16 cellular contexts compared by ENCODE assay signal in genomic region chr22:30362632-30363281, GRCh38. TPM values are rescaled to one million over a fixed set of nuclear protein-coding genes. Genes with fewer than 3 reads are reported as not detected.
DNase-seq lines count a peak whose midpoint lies in the region; ATAC-seq and TF ChIP-seq lines count a peak whose summit lies in the region.
"Had no signal": no experiment of that assay in that cellular context is flagged by ENCODE, and none has a peak within 500 bp of the region (broad histone marks: within the 10 kb centered on the region; RNA-seq: fewer than 3 reads in every experiment).

No MANE protein-coding gene starts in this region.

- H3F3A ChIP-seq in GM23338 (replicated peaks; ENCODE audit: low read depth), result 0 out of 2 replicates have a peak, but pooled peaks cover 9% of the 10 kb centered on the region

- peak overlapping the region; percentile 29; the same call in 1 of the 2 replicates for H2AFZ ChIP-seq in GM23338

- H3K4me1 Mint-ChIP-seq in GM23338 (peaks cover 27% of the 10 kb centered on the region), endothelial cell (ENCODE audit: unreplicated experiment) (peaks cover 15% of the 10 kb centered on the region)

- DNase-seq in GM23338 (ENCODE audit: low spot score), result peak; percentile 81
- DNase-seq in endothelial cell (ENCODE audit: low spot score), result no peak
- no peak for DNase-seq in GM19240 (ENCODE audit: insufficient read length, low spot score)
- DNase-seq in activated gamma-delta T cell treated with Interleukin-2 at 50 U/mL for 16 hours, result no peak
- DNase-seq: activated CD4-positive, alpha-beta T cell treated with anti-CD3 and anti-CD28 coated beads for 48 hours; activated T-cell treated with anti-CD3 and anti-CD28 coated beads, Interleukin-2, amount 50 U/mL, for 4 hours; GOT3; MV-4-11; nephron progenitor cell; retina; substantia nigra had no signal

- peaks cover 0 to 11% (median 7%) of the 10 kb centered on the region in 11 experiments; a peak in 12 of 22 replicates for H3K27me3 ChIP-seq in BLaER1 treated with 17β-estradiol and CSF1 and Interleukin-3, amounts not matched to agents 10 nM and 100 nM
- H3K27me3 ChIP-seq in GM23338 (ENCODE audit: insufficient read depth), result no peaks in the 10 kb centered on the region

- H3K27ac Mint-ChIP-seq in GM23338 (peak overlapping the region; percentile 23), endothelial cell (ENCODE audit: unreplicated experiment) (no peak overlapping the region)

- H3K9me3 Mint-ChIP-seq in GM23338 (no peaks in the 10 kb centered on the region), endothelial cell (ENCODE audit: unreplicated experiment) (no peaks in the 10 kb centered on the region)
- H3K9me3 Mint-ChIP-seq: activated T-cell treated with anti-CD3 and anti-CD28 coated beads, Interleukin-2, amount 50 U/mL, for 4 hours; central memory CD8-positive, alpha-beta T cell; nephron progenitor cell had no signal

- H3K4me1 ChIP-seq in BLaER1 treated with 17β-estradiol and CSF1 and Interleukin-3, amounts not matched to agents 10 nM and 100 nM, result peaks cover 3 to 47% (median 30%) of the 10 kb centered on the region in 10 experiments; a peak in 17 of 20 replicates
- H3K4me1 ChIP-seq in GM23338 (ENCODE audit: insufficient read depth), result peaks cover 23% of the 10 kb centered on the region

- H3K27ac ChIP-seq in BLaER1 treated with 17β-estradiol and CSF1 and Interleukin-3, amounts not matched to agents 10 nM and 100 nM, result no peak overlapping the region
- H3K27ac ChIP-seq in GM23338 (ENCODE audit: low read depth), result peak overlapping the region; percentile 72
- H3K27ac ChIP-seq: C4-2B had no signal

- H3K36me3 ChIP-seq in BLaER1 treated with 17β-estradiol and CSF1 and Interleukin-3, amounts not matched to agents 10 nM and 100 nM, result peaks cover 0 to 5% (median 0%) of the 10 kb centered on the region in 11 experiments; a peak in 1 of 22 replicates
- no peaks in the 10 kb centered on the region for H3K36me3 ChIP-seq in GM23338 (ENCODE audit: insufficient read depth)

- no peaks in the 10 kb centered on the region for H4K20me1 ChIP-seq in BLaER1 treated with 17β-estradiol and CSF1 and Interleukin-3, amounts not matched to agents 10 nM and 100 nM
- H4K20me1 ChIP-seq in GM23338 (replicated peaks; ENCODE audit: insufficient read depth), result no peaks in the 10 kb centered on the region

- H3K36me3 Mint-ChIP-seq in GM23338 (ENCODE audit: low read depth) (peaks cover 6% of the 10 kb centered on the region; the same call in 1 of the 3 replicates), endothelial cell (ENCODE audit: low read depth, unreplicated experiment) (peaks cover 7% of the 10 kb centered on the region)

- ATAC-seq in GM23338, result peak; percentile 90
- no peak for ATAC-seq in GM21381 (IDR thresholded peaks at IDR 0.05; ENCODE audit: unreplicated experiment)
- ATAC-seq: activated T-cell treated with anti-CD3 and anti-CD28 coated beads, Interleukin-2, amount 50 U/mL, for 4 hours; Right ventricle myocardium inferior had no signal

- no peak overlapping the region for H3K4me3 ChIP-seq in BLaER1 treated with 17β-estradiol and CSF1 and Interleukin-3, amounts not matched to agents 10 nM and 100 nM
- H3K4me3 ChIP-seq in GM23338, result peak overlapping the region; percentile 30; the same call in 1 of the 2 replicates

- H3K9me2 ChIP-seq in GM23338 (ENCODE audit: insufficient read depth), result no peaks in the 10 kb centered on the region

- TF ChIP-seq CTCF in GM23338 (conservative IDR thresholded peaks at IDR 0.05; ENCODE audit: low read depth in 2 of 2), result no peak
- no peak for TF ChIP-seq CTCF in endothelial cell (IDR thresholded peaks at IDR 0.05; ENCODE audit: unreplicated experiment)

- H3K9me3 ChIP-seq in BLaER1 treated with 17β-estradiol and CSF1 and Interleukin-3, amounts not matched to agents 10 nM and 100 nM (replicated peaks in 1 of 11), result no peaks in the 10 kb centered on the region

- H3K4me3 Mint-ChIP-seq in GM23338 (peak overlapping the region; percentile 14; the same call in 1 of the 3 replicates), endothelial cell (ENCODE audit: unreplicated experiment) (peak overlapping the region; percentile 35)
- H3K4me3 Mint-ChIP-seq: activated T-cell treated with anti-CD3 and anti-CD28 coated beads, Interleukin-2, amount 50 U/mL, for 4 hours; central memory CD8-positive, alpha-beta T cell; nephron progenitor cell had no signal

- peak overlapping the region in 8 of 11 experiments; percentile 32 to 73 (median 59); a peak in 16 of 22 replicates for H3K4me2 ChIP-seq in BLaER1 treated with 17β-estradiol and CSF1 and Interleukin-3, amounts not matched to agents 10 nM and 100 nM
- peak overlapping the region; percentile 69 for H3K4me2 ChIP-seq in GM23338

- H3K9ac ChIP-seq in BLaER1 treated with 17β-estradiol and CSF1 and Interleukin-3, amounts not matched to agents 10 nM and 100 nM, result peak overlapping the region in 1 of 11 experiments; percentile 20; a peak in 1 of 22 replicates

- H3K79me2 ChIP-seq in GM23338 (replicated peaks; ENCODE audit: insufficient read depth), result 0 out of 2 replicates have a peak, but pooled peaks cover 5% of the 10 kb centered on the region

- H3K27me3 Mint-ChIP-seq in GM23338 (ENCODE audit: insufficient read depth, low read depth, poor library complexity) (peaks cover 11% of the 10 kb centered on the region), endothelial cell (ENCODE audit: unreplicated experiment) (peaks cover 10% of the 10 kb centered on the region)
- H3K27me3 Mint-ChIP-seq: central memory CD8-positive, alpha-beta T cell had no signal

TF ChIP-seq in GM23338, 12 proteins besides CTCF, POLR2A, EP300 and RAD21 (continues in another document):
- TF ChIP-seq CREB1 (CRISPR knock-in tag; IDR thresholded peaks at IDR 0.05; ENCODE audit: low read depth), result no peak
- TF ChIP-seq, protein P1, sequence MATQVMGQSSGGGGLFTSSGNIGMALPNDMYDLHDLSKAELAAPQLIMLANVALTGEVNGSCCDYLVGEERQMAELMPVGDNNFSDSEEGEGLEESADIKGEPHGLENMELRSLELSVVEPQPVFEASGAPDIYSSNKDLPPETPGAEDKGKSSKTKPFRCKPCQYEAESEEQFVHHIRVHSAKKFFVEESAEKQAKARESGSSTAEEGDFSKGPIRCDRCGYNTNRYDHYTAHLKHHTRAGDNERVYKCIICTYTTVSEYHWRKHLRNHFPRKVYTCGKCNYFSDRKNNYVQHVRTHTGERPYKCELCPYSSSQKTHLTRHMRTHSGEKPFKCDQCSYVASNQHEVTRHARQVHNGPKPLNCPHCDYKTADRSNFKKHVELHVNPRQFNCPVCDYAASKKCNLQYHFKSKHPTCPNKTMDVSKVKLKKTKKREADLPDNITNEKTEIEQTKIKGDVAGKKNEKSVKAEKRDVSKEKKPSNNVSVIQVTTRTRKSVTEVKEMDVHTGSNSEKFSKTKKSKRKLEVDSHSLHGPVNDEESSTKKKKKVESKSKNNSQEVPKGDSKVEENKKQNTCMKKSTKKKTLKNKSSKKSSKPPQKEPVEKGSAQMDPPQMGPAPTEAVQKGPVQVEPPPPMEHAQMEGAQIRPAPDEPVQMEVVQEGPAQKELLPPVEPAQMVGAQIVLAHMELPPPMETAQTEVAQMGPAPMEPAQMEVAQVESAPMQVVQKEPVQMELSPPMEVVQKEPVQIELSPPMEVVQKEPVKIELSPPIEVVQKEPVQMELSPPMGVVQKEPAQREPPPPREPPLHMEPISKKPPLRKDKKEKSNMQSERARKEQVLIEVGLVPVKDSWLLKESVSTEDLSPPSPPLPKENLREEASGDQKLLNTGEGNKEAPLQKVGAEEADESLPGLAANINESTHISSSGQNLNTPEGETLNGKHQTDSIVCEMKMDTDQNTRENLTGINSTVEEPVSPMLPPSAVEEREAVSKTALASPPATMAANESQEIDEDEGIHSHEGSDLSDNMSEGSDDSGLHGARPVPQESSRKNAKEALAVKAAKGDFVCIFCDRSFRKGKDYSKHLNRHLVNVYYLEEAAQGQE (IDR thresholded peaks at IDR 0.05; ENCODE audit: unreplicated experiment), result no peak
- no peak for TF ChIP-seq NANOG (IDR thresholded peaks at IDR 0.05; ENCODE audit: borderline replicate concordance)
- TF ChIP-seq ZNF114 (CRISPR knock-in tag; IDR thresholded peaks at IDR 0.05), result no peak
- no peak for TF ChIP-seq POLR2AphosphoS5 (IDR thresholded peaks at IDR 0.05; ENCODE audit: low read depth)

RNA-seq across cellular contexts. Expression of gene CCDC157, which starts 6.0 kb away (rescaled TPM):
- total RNA-seq in GM23338 (2014; rRNA removed; shearing (Covaris generic)), result 6.9 and 7.9 TPM in 2 replicates
- 3.7 and 3.8 TPM in 2 replicates for polyA plus RNA-seq in GM23338 (2016; fragmentation: Nextera tagmentation; extraction: Ambion mirVana)
- total RNA-seq in endothelial cell (ENCODE audit: unreplicated experiment), result 3.3 TPM

RNA-seq across cellular contexts. Expression of gene SF3A1, which starts 6.1 kb away (rescaled TPM):
- 108 and 170 TPM in 2 replicates for total RNA-seq in GM23338 (2014; rRNA removed; shearing (Covaris generic))
- polyA plus RNA-seq in GM23338 (2016; fragmentation: Nextera tagmentation; extraction: Ambion mirVana), result 93.4 and 107 TPM in 2 replicates
- total RNA-seq in endothelial cell (ENCODE audit: unreplicated experiment), result 139 TPM

RNA-seq across cellular contexts. Expression of gene RNF215, which starts 24.5 kb away (rescaled TPM):
- total RNA-seq in GM23338 (2014; rRNA removed; shearing (Covaris generic)), result 12.4 and 13.9 TPM in 2 replicates
- 1.8 and 3.3 TPM in 2 replicates for polyA plus RNA-seq in GM23338 (2016; fragmentation: Nextera tagmentation; extraction: Ambion mirVana)
- 39.1 TPM for total RNA-seq in endothelial cell (ENCODE audit: unreplicated experiment)

RNA-seq across cellular contexts. Expression of gene SEC14L2, which starts 34.1 kb away (rescaled TPM):
- total RNA-seq in GM23338 (2014; rRNA removed; shearing (Covaris generic)), result 2.1 and 4.2 TPM in 2 replicates
- polyA plus RNA-seq in GM23338 (2016; fragmentation: Nextera tagmentation; extraction: Ambion mirVana), result 2.2 and 2.5 TPM in 2 replicates
- total RNA-seq in endothelial cell (ENCODE audit: unreplicated experiment), result 3.9 TPM

RNA-seq across cellular contexts. Expression of gene TBC1D10A, which starts 36.0 kb away (rescaled TPM):
- 6.0 and 8.8 TPM in 2 replicates for total RNA-seq in GM23338 (2014; rRNA removed; shearing (Covaris generic))
- polyA plus RNA-seq in GM23338 (2016; fragmentation: Nextera tagmentation; extraction: Ambion mirVana), result 3.3 and 4.2 TPM in 2 replicates
- total RNA-seq in endothelial cell (ENCODE audit: unreplicated experiment), result 7.9 TPM
